Comparison of ENCODE assay signal across 38 cellular contexts in the genomic region with DNA sequence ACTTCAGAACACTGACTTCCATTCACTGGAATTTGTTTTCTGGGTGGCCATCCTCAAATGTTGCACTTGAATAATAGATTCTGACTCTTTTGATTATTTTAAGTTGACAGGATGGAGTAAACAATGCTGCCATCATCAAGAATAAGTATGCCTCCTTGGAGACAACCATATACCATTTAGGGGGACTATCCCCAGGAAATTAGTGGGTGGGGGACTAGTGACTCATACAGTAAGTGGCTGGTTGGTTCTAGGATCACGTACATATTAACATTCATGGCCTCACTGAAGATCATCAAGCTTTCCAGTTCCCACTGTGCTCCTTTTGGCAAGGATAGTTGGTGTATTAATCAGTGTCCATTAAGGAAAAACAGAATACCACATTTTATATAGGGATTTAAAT.
"Had no signal": no experiment of that assay in that cellular context is flagged by ENCODE, and none has a peak within 500 bp of the region (broad histone marks: within the 10 kb centered on the region; RNA-seq: fewer than 3 reads in every experiment).

No MANE protein-coding gene starts in this region.

- H3K27ac Mint-ChIP-seq: activated naive CD4-positive, alpha-beta T cell treated with anti-CD3 and anti-CD28 coated beads for 36 hours; activated naive CD4-positive, alpha-beta T cell treated with anti-CD3 and anti-CD28 coated beads, Interleukin-2, amount 10 ng/mL, durations not matched to agents 7 days and 5 days; activated naive CD4-positive, alpha-beta T cell treated with anti-CD3 and anti-CD28 coated beads, Interleukin-2, amount 50 U/mL, for 24 hours; activated naive CD4-positive, alpha-beta T cell treated with anti-CD3 and anti-CD28 coated beads, Interleukin-2, amount 50 U/mL, for 72 hours; activated naive CD8-positive, alpha-beta T cell; activated naive CD8-positive, alpha-beta T cell treated with anti-CD3 and anti-CD28 coated beads for 36 hours; activated naive CD8-positive, alpha-beta T cell treated with anti-CD3 and anti-CD28 coated beads, Interleukin-2, amount 10 ng/mL, durations not matched to agents 7 days and 5 days; activated naive CD8-positive, alpha-beta T cell treated with anti-CD3 and anti-CD28 coated beads, Interleukin-2, amount 50 U/mL, for 24 hours; activated T-cell treated with anti-CD3 and anti-CD28 coated beads, Interleukin-2, amount 50 U/mL, for 24 hours; activated T-cell treated with anti-CD3 and anti-CD28 coated beads, Interleukin-2, amount 50 U/mL, for 72 hours; activated T-helper 1 cell treated with anti-CD3 and anti-CD28 coated beads, Interleukin-12 subunit alpha, Interleukin-12 subunit beta, Interleukin-2, Interleukin-4 antibody, amounts not matched to agents 30 ng/mL and 10 ng/mL and 1 ng/mL, durations not matched to agents 14 hours and 24 hours and 36 hours; activated T-helper 17 cell treated with anti-CD3 and anti-CD28 coated beads, Interleukin-2, amount 50 U/mL, for 72 hours; activated T-helper 2 cell treated with anti-CD3 and anti-CD28 coated beads, Interferon-gamma antibody, Interleukin-2, Interleukin-4, amounts not matched to agents 10 μg/mL and 5 μg/mL and 100 μg/mL, durations not matched to agents 14 hours and 24 hours and 36 hours; brain had no signal

- H3K4me1 ChIP-seq: adrenal gland, ascending aorta, body of pancreas, breast epithelium had no signal

- H3K4me3 ChIP-seq: adrenal gland, ascending aorta, body of pancreas, breast epithelium, cardiac muscle cell had no signal

- H3K27me3 ChIP-seq: adrenal gland, ascending aorta, body of pancreas, brain microvascular endothelial cell, breast epithelium, cardiac muscle cell had no signal

- DNase-seq: activated effector memory CD4-positive, alpha-beta T cell treated with anti-CD3 and anti-CD28 coated beads, Interleukin-2, amount 50 U/mL, for 16 hours; activated effector memory CD4-positive, alpha-beta T cell treated with Interleukin-2 at 50 U/mL for 16 hours; activated gamma-delta T cell; activated gamma-delta T cell treated with Interleukin-2 at 50 U/mL for 16 hours; activated naive CD4-positive, alpha-beta T cell; activated naive CD4-positive, alpha-beta T cell treated with anti-CD3 and anti-CD28 coated beads for 36 hours; activated naive CD4-positive, alpha-beta T cell treated with anti-CD3 and anti-CD28 coated beads, Interleukin-2, amount 10 ng/mL, durations not matched to agents 7 days and 5 days; activated naive CD4-positive, alpha-beta T cell treated with anti-CD3 and anti-CD28 coated beads, Interleukin-2, amount 50 U/mL, for 16 hours; activated naive CD4-positive, alpha-beta T cell treated with Interleukin-2 at 50 U/mL for 16 hours; activated naive CD8-positive, alpha-beta T cell treated with anti-CD3 and anti-CD28 coated beads for 36 hours; activated naive CD8-positive, alpha-beta T cell treated with anti-CD3 and anti-CD28 coated beads, Interleukin-2, amount 10 ng/mL, durations not matched to agents 7 days and 5 days; activated naive CD8-positive, alpha-beta T cell treated with anti-CD3 and anti-CD28 coated beads, Interleukin-2, amount 50 U/mL, for 24 hours; activated T-cell treated with anti-CD3 and anti-CD28 coated beads, Interleukin-2, amount 50 U/mL, for 1 hour; activated T-cell treated with anti-CD3 and anti-CD28 coated beads, Interleukin-2, amount 50 U/mL, for 24 hours; activated T-cell treated with anti-CD3 and anti-CD28 coated beads, Interleukin-2, amount 50 U/mL, for 4 hours; activated T-cell treated with anti-CD3 and anti-CD28 coated beads, Interleukin-2, amount 50 U/mL, for 48 hours; activated T-cell treated with anti-CD3 and anti-CD28 coated beads, Interleukin-2, amount 50 U/mL, for 72 hours; adrenal gland; amniotic stem cell; amygdala; anterior cingulate cortex; aorta; body of pancreas; brain microvascular endothelial cell; caudate nucleus; central memory CD4-positive, alpha-beta T cell; cerebellar nuclear complex had no signal

- H3K27ac ChIP-seq: adrenal gland, ascending aorta, body of pancreas, brain microvascular endothelial cell, breast epithelium, cardiac muscle cell had no signal

- H3K27me3 Mint-ChIP-seq: activated naive CD4-positive, alpha-beta T cell treated with anti-CD3 and anti-CD28 coated beads, Interleukin-2, amount 10 ng/mL, durations not matched to agents 7 days and 5 days; activated naive CD4-positive, alpha-beta T cell treated with anti-CD3 and anti-CD28 coated beads, Interleukin-2, amount 50 U/mL, for 24 hours; activated naive CD8-positive, alpha-beta T cell; activated naive CD8-positive, alpha-beta T cell treated with anti-CD3 and anti-CD28 coated beads for 36 hours; activated naive CD8-positive, alpha-beta T cell treated with anti-CD3 and anti-CD28 coated beads, Interleukin-2, amount 10 ng/mL, durations not matched to agents 7 days and 5 days; activated T-cell treated with anti-CD3 and anti-CD28 coated beads, Interleukin-2, amount 50 U/mL, for 24 hours; activated T-helper 17 cell treated with anti-CD3 and anti-CD28 coated beads, Interleukin-2, amount 50 U/mL, for 72 hours; brain; central memory CD8-positive, alpha-beta T cell had no signal

- H3K4me3 Mint-ChIP-seq: activated naive CD4-positive, alpha-beta T cell treated with anti-CD3 and anti-CD28 coated beads for 36 hours; activated naive CD4-positive, alpha-beta T cell treated with anti-CD3 and anti-CD28 coated beads, Interleukin-2, amount 10 ng/mL, durations not matched to agents 7 days and 5 days; activated naive CD4-positive, alpha-beta T cell treated with anti-CD3 and anti-CD28 coated beads, Interleukin-2, amount 50 U/mL, for 24 hours; activated naive CD8-positive, alpha-beta T cell; activated naive CD8-positive, alpha-beta T cell treated with anti-CD3 and anti-CD28 coated beads for 36 hours; activated naive CD8-positive, alpha-beta T cell treated with anti-CD3 and anti-CD28 coated beads, Interleukin-2, amount 10 ng/mL, durations not matched to agents 7 days and 5 days; activated naive CD8-positive, alpha-beta T cell treated with anti-CD3 and anti-CD28 coated beads, Interleukin-2, amount 50 U/mL, for 24 hours; activated T-cell treated with anti-CD3 and anti-CD28 coated beads, Interleukin-2, amount 50 U/mL, for 24 hours; activated T-cell treated with anti-CD3 and anti-CD28 coated beads, Interleukin-2, amount 50 U/mL, for 4 hours; activated T-cell treated with anti-CD3 and anti-CD28 coated beads, Interleukin-2, amount 50 U/mL, for 72 hours; activated T-helper 1 cell treated with anti-CD3 and anti-CD28 coated beads, Interleukin-12 subunit alpha, Interleukin-12 subunit beta, Interleukin-2, Interleukin-4 antibody, amounts not matched to agents 30 ng/mL and 10 ng/mL and 1 ng/mL, durations not matched to agents 14 hours and 24 hours and 36 hours; activated T-helper 17 cell treated with anti-CD3 and anti-CD28 coated beads, Interleukin-2, amount 50 U/mL, for 72 hours; brain; central memory CD8-positive, alpha-beta T cell had no signal

- H3K9me3 Mint-ChIP-seq: activated naive CD4-positive, alpha-beta T cell treated with anti-CD3 and anti-CD28 coated beads for 36 hours; activated naive CD4-positive, alpha-beta T cell treated with anti-CD3 and anti-CD28 coated beads, Interleukin-2, amount 10 ng/mL, durations not matched to agents 7 days and 5 days; activated naive CD4-positive, alpha-beta T cell treated with anti-CD3 and anti-CD28 coated beads, Interleukin-2, amount 50 U/mL, for 24 hours; activated naive CD4-positive, alpha-beta T cell treated with anti-CD3 and anti-CD28 coated beads, Interleukin-2, amount 50 U/mL, for 72 hours; activated naive CD8-positive, alpha-beta T cell treated with anti-CD3 and anti-CD28 coated beads for 36 hours; activated naive CD8-positive, alpha-beta T cell treated with anti-CD3 and anti-CD28 coated beads, Interleukin-2, amount 10 ng/mL, durations not matched to agents 7 days and 5 days; activated naive CD8-positive, alpha-beta T cell treated with anti-CD3 and anti-CD28 coated beads, Interleukin-2, amount 50 U/mL, for 24 hours; activated T-cell treated with anti-CD3 and anti-CD28 coated beads, Interleukin-2, amount 50 U/mL, for 24 hours; activated T-cell treated with anti-CD3 and anti-CD28 coated beads, Interleukin-2, amount 50 U/mL, for 4 hours; activated T-cell treated with anti-CD3 and anti-CD28 coated beads, Interleukin-2, amount 50 U/mL, for 72 hours; activated T-helper 1 cell treated with anti-CD3 and anti-CD28 coated beads, Interleukin-12 subunit alpha, Interleukin-12 subunit beta, Interleukin-2, Interleukin-4 antibody, amounts not matched to agents 30 ng/mL and 10 ng/mL and 1 ng/mL, durations not matched to agents 14 hours and 24 hours and 36 hours; activated T-helper 2 cell treated with anti-CD3 and anti-CD28 coated beads, Interferon-gamma antibody, Interleukin-2, Interleukin-4, amounts not matched to agents 10 μg/mL and 5 μg/mL and 100 μg/mL, durations not matched to agents 14 hours and 24 hours and 36 hours; brain; central memory CD8-positive, alpha-beta T cell had no signal

- H3K36me3 Mint-ChIP-seq: activated naive CD4-positive, alpha-beta T cell treated with anti-CD3 and anti-CD28 coated beads, Interleukin-2, amount 10 ng/mL, durations not matched to agents 7 days and 5 days; activated naive CD4-positive, alpha-beta T cell treated with anti-CD3 and anti-CD28 coated beads, Interleukin-2, amount 50 U/mL, for 24 hours; activated naive CD4-positive, alpha-beta T cell treated with anti-CD3 and anti-CD28 coated beads, Interleukin-2, amount 50 U/mL, for 72 hours; activated naive CD8-positive, alpha-beta T cell; activated naive CD8-positive, alpha-beta T cell treated with anti-CD3 and anti-CD28 coated beads for 36 hours; activated naive CD8-positive, alpha-beta T cell treated with anti-CD3 and anti-CD28 coated beads, Interleukin-2, amount 10 ng/mL, durations not matched to agents 7 days and 5 days; brain had no signal

- H3K4me1 Mint-ChIP-seq: activated naive CD4-positive, alpha-beta T cell treated with anti-CD3 and anti-CD28 coated beads, Interleukin-2, amount 10 ng/mL, durations not matched to agents 7 days and 5 days; activated naive CD4-positive, alpha-beta T cell treated with anti-CD3 and anti-CD28 coated beads, Interleukin-2, amount 50 U/mL, for 24 hours; activated naive CD8-positive, alpha-beta T cell treated with anti-CD3 and anti-CD28 coated beads for 36 hours; activated naive CD8-positive, alpha-beta T cell treated with anti-CD3 and anti-CD28 coated beads, Interleukin-2, amount 10 ng/mL, durations not matched to agents 7 days and 5 days; activated naive CD8-positive, alpha-beta T cell treated with anti-CD3 and anti-CD28 coated beads, Interleukin-2, amount 50 U/mL, for 24 hours; activated T-helper 17 cell treated with anti-CD3 and anti-CD28 coated beads, Interleukin-2, amount 50 U/mL, for 72 hours; central memory CD8-positive, alpha-beta T cell had no signal

- H3K36me3 ChIP-seq: adrenal gland, ascending aorta, brain microvascular endothelial cell, breast epithelium, cardiac muscle cell had no signal

- ATAC-seq: activated naive CD4-positive, alpha-beta T cell treated with anti-CD3 and anti-CD28 coated beads, Interleukin-2, amount 50 U/mL, for 72 hours; activated naive CD8-positive, alpha-beta T cell treated with anti-CD3 and anti-CD28 coated beads, Interleukin-2, amount 50 U/mL, for 24 hours; activated T-cell treated with anti-CD3 and anti-CD28 coated beads, Interleukin-2, amount 50 U/mL, for 4 hours; activated T-cell treated with anti-CD3 and anti-CD28 coated beads, Interleukin-2, amount 50 U/mL, for 72 hours; activated T-helper 17 cell treated with anti-CD3 and anti-CD28 coated beads, Interleukin-2, amount 50 U/mL, for 72 hours; body of pancreas had no signal

- H3K9me3 ChIP-seq: adrenal gland, ascending aorta, body of pancreas, breast epithelium had no signal
